ENCODE assay signal across 1 cellular context in genomic region chr12:38648813-38649212, GRCh38.
TF ChIP-seq lines count a peak whose summit lies in the region.

No MANE protein-coding gene starts in this region.

TF ChIP-seq in SK-N-SH treated with all-trans-retinoic acid at 6 μM for 48 hours, 23 proteins besides CTCF, POLR2A, EP300 and RAD21 (continued from another document):
- TF ChIP-seq TSHZ2 (CRISPR knock-in tag; IDR thresholded peaks at IDR 0.05) (no peak), PPARA (CRISPR knock-in tag; IDR thresholded peaks at IDR 0.05; ENCODE audit: borderline replicate concordance) (no peak), ZFP3 (CRISPR knock-in tag; IDR thresholded peaks at IDR 0.05) (peak; percentile 57; the same call in 1 of the 2 replicates), OSR1 (CRISPR knock-in tag; IDR thresholded peaks at IDR 0.05) (no peak), ARNTL (CRISPR knock-in tag; IDR thresholded peaks at IDR 0.05; ENCODE audit: borderline replicate concordance, low read depth) (no peak), RARB (CRISPR knock-in tag; IDR thresholded peaks at IDR 0.05) (no peak), ZNF8 (CRISPR knock-in tag; IDR thresholded peaks at IDR 0.05) (no peak), ZNF565 (CRISPR knock-in tag; conservative IDR thresholded peaks at IDR 0.05; ENCODE audit: low read depth) (no peak), ZFP30 (CRISPR knock-in tag; IDR thresholded peaks at IDR 0.05) (0 out of 2 replicates have a peak, but pooled peaks have one; percentile 15), TCF4 (CRISPR knock-in tag; IDR thresholded peaks at IDR 0.05; ENCODE audit: borderline replicate concordance) (peak; percentile 88), ZNF70 (CRISPR knock-in tag; IDR thresholded peaks at IDR 0.05) (no peak), BACH2 (CRISPR knock-in tag; IDR thresholded peaks at IDR 0.05; ENCODE audit: borderline replicate concordance) (no peak), TOX (CRISPR knock-in tag; IDR thresholded peaks at IDR 0.05; ENCODE audit: borderline replicate concordance) (no peak)
TF ChIP-seq in SK-N-SH treated with all-trans-retinoic acid at 6 μM for 48 hours: peak in this region for 9.
